ENCODE assay signal across 8 cellular contexts in the genomic region with DNA sequence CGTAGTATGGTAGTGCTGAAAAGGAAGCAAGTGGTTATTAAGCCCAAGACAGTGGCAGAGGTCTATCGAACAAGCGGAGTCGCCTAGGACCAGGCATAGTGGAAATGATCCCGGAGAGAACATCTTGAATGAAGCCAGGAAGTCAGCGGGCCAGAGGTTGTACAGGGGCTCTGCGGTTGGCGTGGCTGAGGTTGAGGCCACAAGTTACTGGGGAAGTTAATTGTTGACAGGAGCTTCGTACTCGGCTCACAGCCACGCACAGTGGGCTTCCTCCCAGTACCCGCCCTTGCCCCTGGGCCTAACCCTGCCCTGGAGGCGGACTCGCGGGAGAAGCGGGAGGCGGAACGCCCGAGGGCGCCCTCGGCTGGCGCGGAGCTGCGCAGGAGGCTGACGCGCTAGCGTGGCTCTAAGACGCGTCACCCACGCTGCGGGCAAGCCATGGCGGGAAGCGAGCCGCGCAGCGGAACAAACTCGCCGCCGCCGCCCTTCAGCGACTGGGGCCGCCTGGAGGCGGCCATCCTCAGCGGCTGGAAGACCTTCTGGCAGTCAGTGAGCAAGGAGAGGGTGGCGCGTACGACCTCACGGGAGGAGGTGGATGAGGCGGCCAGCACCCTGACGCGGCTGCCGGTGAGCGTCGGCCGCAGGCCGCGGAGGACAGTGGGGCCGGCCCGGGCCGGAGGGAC. TPM values are rescaled to one million over a fixed set of nuclear protein-coding genes. Genes with fewer than 3 reads are reported as not detected.
A peak's percentile ranks its signal among the peaks of the same experiment; 100 is the strongest.
DNase-seq lines count a peak whose midpoint lies in the region; FAIRE-seq and TF ChIP-seq lines count a peak whose summit lies in the region.

A gene with protein sequence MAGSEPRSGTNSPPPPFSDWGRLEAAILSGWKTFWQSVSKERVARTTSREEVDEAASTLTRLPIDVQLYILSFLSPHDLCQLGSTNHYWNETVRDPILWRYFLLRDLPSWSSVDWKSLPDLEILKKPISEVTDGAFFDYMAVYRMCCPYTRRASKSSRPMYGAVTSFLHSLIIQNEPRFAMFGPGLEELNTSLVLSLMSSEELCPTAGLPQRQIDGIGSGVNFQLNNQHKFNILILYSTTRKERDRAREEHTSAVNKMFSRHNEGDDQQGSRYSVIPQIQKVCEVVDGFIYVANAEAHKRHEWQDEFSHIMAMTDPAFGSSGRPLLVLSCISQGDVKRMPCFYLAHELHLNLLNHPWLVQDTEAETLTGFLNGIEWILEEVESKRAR (plus strand): TSS at position 410 of the 683 bp plus-strand sequence. CDS start 29 bp downstream, at position 439.

- no peak within 1 kb of the TSS for H3K14ac ChIP-seq in H1 (ENCODE audit: insufficient read length)

- peak within 1 kb of the TSS; percentile 23; the same call in 1 of the 2 replicates for H2BK5ac ChIP-seq in H1 (ENCODE audit: low read depth, low read length)

- H3K27ac ChIP-seq in H1 (ENCODE audit: low read depth, low read length) = peak within 1 kb of the TSS; percentile 21; the same call in 1 of the 2 replicates
- H3K27ac ChIP-seq in mesodermal cell (ENCODE audit: low read depth, low read length, severe bottlenecking) = no peak within 1 kb of the TSS

- no peak within 1 kb of the TSS for H2BK15ac ChIP-seq in H1 (ENCODE audit: low read length)

- H4K5ac ChIP-seq in H1 (ENCODE audit: insufficient read length, low read depth, low read length) = no peak within 1 kb of the TSS

- peak in 1 of 2 experiments; percentile 40; a peak in 2 of 4 replicates for TF ChIP-seq RAD21 in H1 (IDR thresholded peaks at IDR 0.05 in 1 of 2, conservative IDR thresholded peaks at IDR 0.05 in 1 of 2; ENCODE audit: low read depth in 2 of 2, low read length in 2 of 2)

- no peaks in the 10 kb centered on the region for H4K20me1 ChIP-seq in H1 (replicated peaks in 1 of 2; ENCODE audit: control insufficient read depth in 1 of 2, insufficient read depth in 2 of 2, low read length in 2 of 2)

- WGBS in H1 (ENCODE audit: extremely low coverage in 1 of 2, insufficient coverage in 1 of 2, insufficient read length in 1 of 2, insufficient replicate concordance in 2 of 2, low coverage in 1 of 2, low lambda C conversion rate in 2 of 2, missing lambda C conversion rate in 1 of 2), 2 experiments = 10% methylated on average over 46 of the region's 60 CpGs; no CpG with 5 or more reads in 1 of the 2 experiments
- 41 to 48% methylated on average over 39 to 40 of the region's 60 CpGs for WGBS in mesodermal cell (ENCODE audit: insufficient coverage in 2 of 2), 2 experiments

- no peaks in the 10 kb centered on the region for H3K9me3 ChIP-seq in H1 (ENCODE audit: insufficient read depth in 2 of 2, low read depth in 1 of 2, low read length in 1 of 2)
- no peaks in the 10 kb centered on the region for H3K9me3 ChIP-seq in mesodermal cell (ENCODE audit: control insufficient read depth, low read length)

- TF ChIP-seq EP300 in H1 (IDR thresholded peaks at IDR 0.05; ENCODE audit: borderline replicate concordance in 1 of 2, low read depth in 2 of 2, low read length in 2 of 2) = no peak

- peak within 1 kb of the TSS; percentile 73 for H2AFZ ChIP-seq in H1 (ENCODE audit: low read length)

- no peaks in the 10 kb centered on the region for H3K27me3 ChIP-seq in H1 (replicated peaks in 1 of 4; ENCODE audit: control insufficient read depth in 3 of 4, extremely low read depth in 1 of 4, insufficient read depth in 3 of 4, low read length in 3 of 4)

- peak within 1 kb of the TSS; percentile 25 to 70 (median 68) for H3K4me3 ChIP-seq in H1 (ENCODE audit: extremely low read depth in 1 of 4, insufficient read depth in 2 of 4, low read depth in 3 of 4, low read length in 4 of 4)
- H3K4me3 ChIP-seq in mesodermal cell (ENCODE audit: extremely low read depth, insufficient read depth, low read length, poor library complexity, severe bottlenecking) = peak within 1 kb of the TSS; percentile 28

- POLR2A ChIA-PET in H1 (lab: Charles Lee; ENCODE audit: partially characterized antibody) = interaction anchor here (1.1 to 2.1 kb wide), 2 partner anchors 11 to 20 kb away, joined by 5 to 6 read pairs; a partner anchor contains a TSS

- no peak within 1 kb of the TSS for H2BK120ac ChIP-seq in H1 (replicated peaks; ENCODE audit: low read depth, low read length)

- peak; percentile 68 for DNase-seq in COR-L47 (lab: John Stamatoyannopoulos, UW)
- DNase-seq in GM20000 (ENCODE audit: low spot score) = peak; percentile 85
- DNase-seq in HT-29 (ENCODE audit: low spot score) = peak; percentile 84
- DNase-seq in NOMO-1 treated with DMSO at 0.1 percent for 48 hours (lab: John Stamatoyannopoulos, UW; ENCODE audit: unreplicated experiment) = peak; percentile 97
- peak; percentile 63 to 79 (median 74) for DNase-seq in activated CD8-positive, alpha-beta memory T cell treated with anti-CD3 and anti-CD28 coated beads for 48 hours (ENCODE audit: low read depth in 2 of 3, low spot score in 2 of 3)
- peak; percentile 15 to 68 for DNase-seq in H1 (ENCODE audit: low read depth in 1 of 2, low spot score in 2 of 2)
- DNase-seq in stimulated activated CD8-positive, alpha-beta memory T cell treated with anti-CD3 and anti-CD28 coated beads, Interleukin-15, amount 100 ng/mL, for 48 hours (ENCODE audit: low read depth in 2 of 2) = peak; percentile 85

- H3K9ac ChIP-seq in H1 (replicated peaks in 1 of 4; ENCODE audit: extremely low read depth in 1 of 4, low read depth in 3 of 4, low read length in 3 of 4) = peak within 1 kb of the TSS in 3 of 4 experiments; percentile 35 to 70 (median 63); a peak in 5 of 7 replicates

- H4K8ac ChIP-seq in H1 (ENCODE audit: extremely low read depth, insufficient read depth, low read length) = peak within 1 kb of the TSS; percentile 95

- no peak within 1 kb of the TSS for H2BK20ac ChIP-seq in H1 (ENCODE audit: low read length)

- peaks cover 3% of the 10 kb centered on the region; the same call in 1 of the 2 replicates for H3K23me2 ChIP-seq in H1 (ENCODE audit: low read depth, low read length)

- H2BK12ac ChIP-seq in H1 (ENCODE audit: low read depth, low read length) = no peak within 1 kb of the TSS

- CTCF ChIA-PET in H1 (lab: Charles Lee; ENCODE audit: partially characterized antibody) = interaction anchor here (0.5 to 2.0 kb wide), 5 partner anchors 16 to 132 kb away, joined by 3 to 17 read pairs (median 4); no protein-coding TSS in a partner anchor

- no peak within 1 kb of the TSS for H3K4ac ChIP-seq in H1 (replicated peaks; ENCODE audit: insufficient read length, low read depth, low read length)

- H3K79me2 ChIP-seq in H1 (ENCODE audit: control insufficient read depth in 1 of 2, insufficient read depth in 2 of 2, low read length in 2 of 2) = no peaks in the 10 kb centered on the region

- no peaks in the 10 kb centered on the region for H3K79me1 ChIP-seq in H1 (ENCODE audit: low read depth, low read length)

- no peak for FAIRE-seq in H1 (lab: Jason Lieb, UNC)

- H3K56ac ChIP-seq in H1 (replicated peaks; ENCODE audit: insufficient read length, low read depth, low read length) = peak within 1 kb of the TSS; percentile 25

- peak within 1 kb of the TSS; percentile 9 for H4K91ac ChIP-seq in H1 (replicated peaks; ENCODE audit: insufficient read length, low read length)

- no peak within 1 kb of the TSS for H3K18ac ChIP-seq in H1 (ENCODE audit: extremely low read depth, low read length)

- H3K4me1 ChIP-seq in H1 (replicated peaks in 1 of 4; ENCODE audit: control insufficient read depth in 3 of 4, insufficient read depth in 4 of 4, low read length in 3 of 4) (peaks cover 0 to 3% (median 0%) of the 10 kb centered on the region in 4 experiments; a peak in 2 of 7 replicates), mesodermal cell (ENCODE audit: control insufficient read depth, insufficient read depth, low read length, poor library complexity, severe bottlenecking) (no peaks in the 10 kb centered on the region)

- H3K36me3 ChIP-seq in H1 (ENCODE audit: control insufficient read depth in 2 of 4, insufficient read depth in 4 of 4, low read length in 3 of 4) (peaks cover 0 to 3% (median under 1%) of the 10 kb centered on the region in 4 experiments; a peak in 1 of 8 replicates), mesodermal cell (ENCODE audit: control insufficient read depth, insufficient read depth, low read length) (peaks cover 15% of the 10 kb centered on the region)

- H3K23ac ChIP-seq in H1 (ENCODE audit: insufficient read length) = no peak within 1 kb of the TSS

- H3K4me2 ChIP-seq in H1 (ENCODE audit: insufficient read depth in 1 of 2, low read depth in 2 of 2, low read length in 2 of 2) = peak within 1 kb of the TSS; percentile 42 to 79

- TF ChIP-seq CTCF in GM20000 (IDR thresholded peaks at IDR 0.05; ENCODE audit: extremely low read depth, missing control alignments) (peak; percentile 83), H1 (IDR thresholded peaks at IDR 0.05; ENCODE audit: control extremely low read depth in 1 of 3, insufficient read depth in 1 of 3, low read depth in 1 of 3, low read length in 3 of 3) (peak; percentile 44 to 65 (median 57))

- no peak within 1 kb of the TSS for H2AK5ac ChIP-seq in H1 (ENCODE audit: low read depth, low read length)

- peak; percentile 63 to 80 for TF ChIP-seq POLR2A in H1 (IDR thresholded peaks at IDR 0.05; ENCODE audit: control extremely low read depth in 1 of 2, low read depth in 2 of 2, low read length in 2 of 2)

TF ChIP-seq in H1, 55 proteins besides CTCF, POLR2A, EP300 and RAD21 (continues in another document):
- TF ChIP-seq TBP (IDR thresholded peaks at IDR 0.05; ENCODE audit: low read depth, low read length) (no peak), TCF12 (IDR thresholded peaks at IDR 0.05; ENCODE audit: low read depth, low read length) (no peak), TAF1 (IDR thresholded peaks at IDR 0.05; ENCODE audit: low read depth, low read length) (peak; percentile 61; the same call in 1 of the 2 replicates), SUZ12 (IDR thresholded peaks at IDR 0.05; ENCODE audit: low read length) (no peak; the same call in 1 of the 2 replicates), TEAD4 (IDR thresholded peaks at IDR 0.05; ENCODE audit: low read depth, low read length) (no peak), CTBP2 (IDR thresholded peaks at IDR 0.05; ENCODE audit: borderline replicate concordance, insufficient read depth, insufficient read length, low read length) (peak; percentile 25)

RNA-seq across cellular contexts. Expression of the gene that starts here (rescaled TPM):
- 6.2 and 7.5 TPM in 2 replicates for total RNA-seq in HT-29 (2014; rRNA removed; shearing (Covaris generic))
- total RNA-seq in H1 (2021; fragmentation: NEBNext Ultra II Directional; extraction: Animal tissue kit (Norgen Biotek cat#: 25700)) = 0.57 and 0.88 TPM in 2 replicates
- polyA plus RNA-seq in H1 (2011; rRNA removed) = 0.44 and 0.60 TPM in 2 replicates
- polyA plus RNA-seq in H1 (2011; cell fraction: cytosol; rRNA removed) = 0.59 TPM
- polyA plus RNA-seq in H1 (2011; cell fraction: nucleus; rRNA removed) = 0.29 TPM
- polyA plus RNA-seq in H1 (2012, experiment 1 of 2) = 0.46 to 1.2 TPM (median 0.51 TPM) in 4 replicates
- polyA plus RNA-seq in H1 (2012, experiment 2 of 2) = 0.31 TPM
- 0.77 TPM for polyA plus RNA-seq in H1 (2013, experiment 1 of 2)
- polyA plus RNA-seq in H1 (2013, experiment 2 of 2) = 1.0 TPM
- polyA minus RNA-seq in H1 (2011; rRNA and poly(A)+ RNA removed) = 0.19 and 0.27 TPM in 2 replicates
- polyA minus RNA-seq in H1 (2011; cell fraction: cytosol; rRNA and poly(A)+ RNA removed) = not detected
- polyA minus RNA-seq in H1 (2011; cell fraction: nucleus; rRNA and poly(A)+ RNA removed) = 1.2 TPM
- polyA plus RNA-seq in mesodermal cell (2013, experiment 1 of 2) = 0.88 TPM
- polyA plus RNA-seq in mesodermal cell (2013, experiment 2 of 2) = 2.1 TPM

Comparison
In these comparisons a context has a peak if more than half of its experiments do, and no peak if none do; other contexts are left out.
1. DNase-seq: peak in every context shown above with its lines; median percentile 97 in NOMO-1 treated with DMSO at 0.1 percent for 48 hours; 85 in GM20000; 85 in stimulated activated CD8-positive, alpha-beta memory T cell treated with anti-CD3 and anti-CD28 coated beads, Interleukin-15, amount 100 ng/mL, for 48 hours; 84 in HT-29; 74 in activated CD8-positive, alpha-beta memory T cell treated with anti-CD3 and anti-CD28 coated beads for 48 hours; 68 in COR-L47; 42 in H1.